ENCODE assay signal across 2 cellular contexts in genomic region chr9:129145841-129146292, GRCh38.
A peak's percentile ranks its signal among the peaks of the same experiment; 100 is the strongest.
TF ChIP-seq lines count a peak whose summit lies in the region.

No MANE protein-coding gene starts in this region.

TF ChIP-seq in GM12878, 131 proteins besides CTCF, POLR2A, EP300 and RAD21:
- TF ChIP-seq NFYA (IDR thresholded peaks at IDR 0.05; ENCODE audit: borderline replicate concordance, low read depth, low read length) (no peak), NR2F1 (conservative IDR thresholded peaks at IDR 0.05) (peak; percentile 84), GATAD2B (conservative IDR thresholded peaks at IDR 0.05; ENCODE audit: low read depth) (no peak), GABPA (IDR thresholded peaks at IDR 0.05; ENCODE audit: low read depth) (no peak), ZNF217 (IDR thresholded peaks at IDR 0.05) (no peak), NR2C1 (IDR thresholded peaks at IDR 0.05) (peak; percentile 46; the same call in 1 of the 2 replicates)

TF ChIP-seq in HEK293T, 16 proteins besides CTCF, POLR2A, EP300 and RAD21:
- no peak for TF ChIP-seq FOXK2 (IDR thresholded peaks at IDR 0.05)
- no peak for TF ChIP-seq PKNOX1 (IDR thresholded peaks at IDR 0.05)
- no peak for TF ChIP-seq HDGF (IDR thresholded peaks at IDR 0.05; ENCODE audit: borderline replicate concordance)
- no peak for TF ChIP-seq CTBP1 (IDR thresholded peaks at IDR 0.05; ENCODE audit: borderline replicate concordance)
- no peak for TF ChIP-seq ELF4 (IDR thresholded peaks at IDR 0.05)
- no peak for TF ChIP-seq ARNT (IDR thresholded peaks at IDR 0.05)
- TF ChIP-seq LEF1 (IDR thresholded peaks at IDR 0.05; ENCODE audit: borderline replicate concordance): no peak
- TF ChIP-seq BHLHE40 (IDR thresholded peaks at IDR 0.05; ENCODE audit: borderline replicate concordance): no peak
- no peak for TF ChIP-seq TARDBP (IDR thresholded peaks at IDR 0.05)
TF ChIP-seq in HEK293T: peak in this region for 0.
